ENCODE assay signal across 27 cellular contexts in genomic region chr6:105989178-105989577, GRCh38.
"Had no signal": no experiment of that assay in that cellular context is flagged by ENCODE, and none has a peak within 500 bp of the region (broad histone marks: within the 10 kb centered on the region; RNA-seq: fewer than 3 reads in every experiment).

No MANE protein-coding gene starts in this region.

- H3K27me3 ChIP-seq: foreskin keratinocyte had no signal

- H3K4me1 ChIP-seq: colonic mucosa had no signal

- ATAC-seq: effector memory CD8-positive, alpha-beta T cell; esophagus mucosa; foreskin keratinocyte; gastrocnemius medialis; gastroesophageal sphincter; heart left ventricle; heart right ventricle had no signal

- DNase-seq: colonic mucosa; cortex of kidney; dermis blood vessel endothelial cell; dorsolateral prefrontal cortex; effector CD4-positive, alpha-beta T cell; effector CD8-positive, alpha-beta T cell; effector memory CD4-positive, alpha-beta T cell; effector memory CD8-positive, alpha-beta T cell; endodermal cell; erythroblast; esophagus squamous epithelium; foreskin fibroblast; foreskin keratinocyte; foreskin melanocyte; gastrocnemius medialis; glutamatergic neuron; head of caudate nucleus; heart left ventricle; heart right ventricle had no signal

- H3K27ac ChIP-seq: colonic mucosa, coronary artery, dorsolateral prefrontal cortex, esophagus muscularis mucosa, esophagus squamous epithelium, foreskin keratinocyte, gastrocnemius medialis, gastroesophageal sphincter, heart left ventricle, heart right ventricle had no signal

- H3K9me3 Mint-ChIP-seq: dendritic cell treated with granulocyte-macrophage colony-stimulating factor and Interleukin-4, amounts not matched to agents 40 ng/mL and 50 ng/mL, for 4 days; effector memory CD8-positive, alpha-beta T cell; endodermal cell had no signal

- H3K36me3 ChIP-seq: colonic mucosa, esophagus muscularis mucosa, esophagus squamous epithelium, gastrocnemius medialis, gastroesophageal sphincter, heart left ventricle, heart right ventricle had no signal

- FAIRE-seq: colon, endothelial cell of umbilical vein, frontal cortex had no signal

- H3K4me3 Mint-ChIP-seq: dendritic cell treated with granulocyte-macrophage colony-stimulating factor and Interleukin-4, amounts not matched to agents 40 ng/mL and 50 ng/mL, for 4 days; effector memory CD8-positive, alpha-beta T cell; endodermal cell had no signal

- H3K4me3 ChIP-seq: colonic mucosa, coronary artery, dorsolateral prefrontal cortex, esophagus muscularis mucosa, esophagus squamous epithelium, gastrocnemius medialis, gastroesophageal sphincter, heart left ventricle, heart right ventricle had no signal

- H3K27ac Mint-ChIP-seq: effector memory CD8-positive, alpha-beta T cell; endodermal cell had no signal

- H3K9me3 ChIP-seq: colonic mucosa, esophagus muscularis mucosa, esophagus squamous epithelium, gastrocnemius medialis, gastroesophageal sphincter, heart left ventricle, heart right ventricle had no signal
